ENCODE assay signal across 8 cellular contexts in the genomic region with DNA sequence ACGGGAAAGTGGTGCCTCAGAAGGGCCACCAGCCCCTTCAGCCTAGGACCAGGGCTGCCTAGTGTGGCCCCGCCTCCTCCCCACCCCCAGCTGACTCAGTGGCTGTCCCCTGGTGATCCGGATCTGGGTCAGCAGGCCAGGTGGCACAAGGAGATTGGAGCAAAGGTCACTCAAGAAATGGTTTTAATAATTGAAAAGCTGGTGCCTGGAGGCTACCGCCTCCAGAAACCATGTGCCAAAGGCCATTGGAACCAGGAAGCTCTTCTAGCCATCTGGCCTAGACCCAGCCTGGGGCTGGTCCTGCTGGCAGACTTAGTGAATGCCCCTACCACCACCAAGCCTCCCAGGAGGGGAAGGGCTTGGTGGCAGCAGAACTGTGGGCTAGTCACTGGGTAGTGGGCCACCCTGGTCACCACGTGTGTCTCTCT. TPM values are rescaled to one million over a fixed set of nuclear protein-coding genes. Genes with fewer than 3 reads are reported as not detected.
DNase-seq lines count a peak whose midpoint lies in the region; ATAC-seq, FAIRE-seq and TF ChIP-seq lines count a peak whose summit lies in the region.

No MANE protein-coding gene starts in this region.

- peaks cover 53% of the 10 kb centered on the region for H3K4me1 Mint-ChIP-seq in activated CD4-positive, alpha-beta T cell treated with anti-CD3 and anti-CD28 coated beads for 36 hours

- 39 to 82% (median 64%) methylated on average over 4 to 5 of the region's 5 CpGs for WGBS in spleen, 5 donors

- H3K27ac Mint-ChIP-seq in activated CD4-positive, alpha-beta T cell treated with anti-CD3 and anti-CD28 coated beads for 36 hours: peak overlapping the region; percentile 55

- 0 out of 2 replicates have a peak overlapping the region, but pooled peaks have one; percentile 12 for H3K27ac ChIP-seq in Panc1 (ENCODE audit: low read length)
- H3K27ac ChIP-seq in duodenal mucosa (ENCODE audit: low read depth, low read length): no peak overlapping the region
- H3K27ac ChIP-seq in spleen: peak overlapping the region; percentile 22 to 91 (median 86)

- H3K4me3 Mint-ChIP-seq in activated CD4-positive, alpha-beta T cell treated with anti-CD3 and anti-CD28 coated beads for 36 hours: peak overlapping the region; percentile 76

- H3K4me3 ChIP-seq in Panc1 (ENCODE audit: low read depth in 2 of 2, low read length in 2 of 2) (peak overlapping the region in 1 of 2 experiments; percentile 16; a peak in 1 of 4 replicates), duodenal mucosa (ENCODE audit: low read depth in 1 of 2, low read length in 2 of 2) (peak overlapping the region in 1 of 2 donors; percentile 43), spleen (peak overlapping the region in 7 of 8 donors; percentile 69 to 94 (median 76))

- peak; percentile 26 for DNase-seq in activated CD4-positive, alpha-beta T cell treated with anti-CD3 and anti-CD28 coated beads for 36 hours
- no peak for DNase-seq in activated CD4-positive, alpha-beta T cell treated with anti-CD3 and anti-CD28 coated beads, Interleukin-2, amount 50 U/mL, for 4 hours
- DNase-seq in Panc1 (ENCODE audit: low read depth, low spot score): no peak
- no peak for DNase-seq in spleen
- DNase-seq in D721Med (ENCODE audit: insufficient read length, low spot score): no peak
- DNase-seq in nucleus accumbens (lab: John Stamatoyannopoulos, UW): no peak

- TF ChIP-seq CTCF in Panc1 (IDR thresholded peaks at IDR 0.05) (no peak), spleen (IDR thresholded peaks at IDR 0.05 in 8 of 11, conservative IDR thresholded peaks at IDR 0.05 in 3 of 11) (no peak), D721Med (IDR thresholded peaks at IDR 0.05; ENCODE audit: insufficient read depth, missing control alignments) (no peak)

- H3K9me3 ChIP-seq in Panc1 (ENCODE audit: control insufficient read depth, insufficient read depth, low read depth, low read length) (no peaks in the 10 kb centered on the region), duodenal mucosa (ENCODE audit: control insufficient read depth in 1 of 2, low read length in 2 of 2) (no peaks in the 10 kb centered on the region), spleen (no peaks in the 10 kb centered on the region)

- H3K4me1 ChIP-seq in Panc1 (ENCODE audit: control insufficient read depth, insufficient read depth, low read length) (peaks cover 33% of the 10 kb centered on the region), duodenal mucosa (ENCODE audit: control insufficient read depth in 1 of 2, insufficient read depth in 2 of 2, low read length in 2 of 2) (peaks cover 51 to 59% of the 10 kb centered on the region in 2 donors), spleen (peaks cover 41 to 98% (median 79%) of the 10 kb centered on the region in 6 donors)

- TF ChIP-seq POLR2A in spleen (IDR thresholded peaks at IDR 0.05): no peak

- FAIRE-seq in D721Med (lab: Jason Lieb, UNC): no peak

- H3K36me3 Mint-ChIP-seq in activated CD4-positive, alpha-beta T cell treated with anti-CD3 and anti-CD28 coated beads for 36 hours (ENCODE audit: low read depth): peaks cover 15% of the 10 kb centered on the region

- intact Hi-C loops in activated CD4-positive, alpha-beta T cell treated with anti-CD3 and anti-CD28 coated beads for 36 hours (cut with DNase I, micrococcal nuclease): loop anchor here in 1 of 2 experiments (5.0 kb wide), 2 partner anchors 113 to 128 kb away; a partner anchor contains a TSS
- intact Hi-C loops in Panc1 (cut with micrococcal nuclease; ENCODE audit: unreplicated experiment): no loop called here
- intact Hi-C loops in spleen (cut with DNase I; ENCODE audit: low total_unique reads): no loop called here

- in situ Hi-C loops in Panc1 (cut with HindIII; ENCODE audit: low pct_unique_long_range_greater_than_20kb, low sequenced_read_pairs): no loop called here

- BruUV-seq in Panc1 (replicated peaks; lab: Mats Ljungman, UMichigan): no TSS peak

- no peaks in the 10 kb centered on the region for H3K9me3 Mint-ChIP-seq in activated CD4-positive, alpha-beta T cell treated with anti-CD3 and anti-CD28 coated beads for 36 hours (ENCODE audit: low read depth)

- CTCF ChIA-PET in activated CD4-positive, alpha-beta T cell treated with anti-CD3 and anti-CD28 coated beads for 36 hours (lab: Charles Lee): interaction anchor here (0.7 to 1.9 kb wide), 7 partner anchors 28 to 692 kb away, joined by 3 to 8 read pairs (median 3); no protein-coding TSS in a partner anchor
- CTCF ChIA-PET in Panc1 (lab: Charles Lee): no interaction called here

- POLR2A ChIA-PET in activated CD4-positive, alpha-beta T cell treated with anti-CD3 and anti-CD28 coated beads for 36 hours (lab: Charles Lee): no interaction called here
- POLR2A ChIA-PET in Panc1 (lab: Charles Lee): no interaction called here

- ATAC-seq in activated CD4-positive, alpha-beta T cell treated with anti-CD3 and anti-CD28 coated beads for 36 hours: no peak
- ATAC-seq in Panc1: no peak
- ATAC-seq in GM21529 (IDR thresholded peaks at IDR 0.05; ENCODE audit: unreplicated experiment): no peak

- no peaks in the 10 kb centered on the region for H3K36me3 ChIP-seq in Panc1 (ENCODE audit: control insufficient read depth, insufficient read depth, low read length)
- H3K36me3 ChIP-seq in duodenal mucosa (ENCODE audit: control insufficient read depth in 1 of 2, insufficient read depth in 2 of 2, low read length in 2 of 2): peaks cover 12 to 17% of the 10 kb centered on the region in 2 donors
- H3K36me3 ChIP-seq in spleen: peaks cover 3 to 48% (median 30%) of the 10 kb centered on the region in 6 donors

- no peaks in the 10 kb centered on the region for H3K27me3 ChIP-seq in Panc1 (ENCODE audit: control insufficient read depth, insufficient read depth, low read length)
- no peaks in the 10 kb centered on the region for H3K27me3 ChIP-seq in duodenal mucosa (ENCODE audit: control insufficient read depth in 1 of 2, insufficient read depth in 2 of 2, low read length in 2 of 2)
- H3K27me3 ChIP-seq in spleen (replicated peaks in 1 of 7): no peaks in the 10 kb centered on the region

- peak overlapping the region; percentile 8 to 48 for H3K9ac ChIP-seq in duodenal mucosa (ENCODE audit: low read depth in 1 of 2, low read length in 2 of 2)

- H3K27me3 Mint-ChIP-seq in activated CD4-positive, alpha-beta T cell treated with anti-CD3 and anti-CD28 coated beads for 36 hours: no peaks in the 10 kb centered on the region

RNA-seq across cellular contexts. Expression of a gene that starts 1.5 kb away (rescaled TPM):
- total RNA-seq in activated CD4-positive, alpha-beta T cell treated with anti-CD3 and anti-CD28 coated beads for 36 hours: 10 to 100 TPM; 14.9 to 20.7 TPM
- total RNA-seq in Panc1 (2021; ENCODE audit: unreplicated experiment) (38.0 TPM), spleen (10 to 100 TPM; 48.6 to 92.8 (median 65.8) TPM)
- 69.5 TPM for polyA plus RNA-seq in Panc1 (2012; ENCODE audit: insufficient read length)
- 10 to 100 TPM; 16.0 to 36.7 (median 19.5) TPM for polyA plus RNA-seq in spleen

RNA-seq across cellular contexts. Expression of a gene that starts 15.2 kb away (rescaled TPM):
- total RNA-seq in activated CD4-positive, alpha-beta T cell treated with anti-CD3 and anti-CD28 coated beads for 36 hours: 1 to 10 TPM; 1.9 to 2.8 TPM
- total RNA-seq in Panc1 (2021; ENCODE audit: unreplicated experiment) (7.8 TPM), spleen (1 to 10 TPM in 2 of 7 donors, under 1 TPM in 3, not detected in 2; 0.46 to 3.6 (median 0.94) TPM)
- 10.9 TPM for polyA plus RNA-seq in Panc1 (2012; ENCODE audit: insufficient read length)
- under 1 TPM; 0.13 to 0.51 (median 0.42) TPM for polyA plus RNA-seq in spleen

RNA-seq across cellular contexts. Expression of a gene that starts 15.9 kb away (rescaled TPM):
- 10 to 100 TPM; 46.3 to 63.3 TPM for total RNA-seq in activated CD4-positive, alpha-beta T cell treated with anti-CD3 and anti-CD28 coated beads for 36 hours
- 50.2 TPM for total RNA-seq in Panc1 (2021; ENCODE audit: unreplicated experiment)
- 98.1 TPM for polyA plus RNA-seq in Panc1 (2012; ENCODE audit: insufficient read length)
- 100 to 1,000 TPM in 1 of 7 donors, 10 to 100 TPM in 6; 62.5 to 118 (median 75.9) TPM for total RNA-seq in spleen
- polyA plus RNA-seq in spleen: 10 to 100 TPM; 29.0 to 68.0 (median 31.7) TPM

RNA-seq across cellular contexts. Expression of a gene that starts 22.3 kb away (rescaled TPM):
- total RNA-seq in activated CD4-positive, alpha-beta T cell treated with anti-CD3 and anti-CD28 coated beads for 36 hours: 10 to 100 TPM; 44.1 to 46.6 TPM
- 58.7 TPM for total RNA-seq in Panc1 (2021; ENCODE audit: unreplicated experiment)
- polyA plus RNA-seq in Panc1 (2012; ENCODE audit: insufficient read length): 51.1 TPM
- 10 to 100 TPM; 19.5 to 31.3 (median 25.2) TPM for total RNA-seq in spleen
- 10 to 100 TPM; 23.6 to 33.8 (median 28.1) TPM for polyA plus RNA-seq in spleen

RNA-seq across cellular contexts. Expression of a gene that starts 37.9 kb away (rescaled TPM):
- 10 to 100 TPM; 14.5 to 23.9 TPM for total RNA-seq in activated CD4-positive, alpha-beta T cell treated with anti-CD3 and anti-CD28 coated beads for 36 hours
- total RNA-seq in Panc1 (2021; ENCODE audit: unreplicated experiment): 62.1 TPM
- polyA plus RNA-seq in Panc1 (2012; ENCODE audit: insufficient read length): 89.8 TPM
- total RNA-seq in spleen: 10 to 100 TPM; 41.3 to 89.7 (median 59.7) TPM
- 10 to 100 TPM; 47.0 to 97.9 (median 82.7) TPM for polyA plus RNA-seq in spleen
